ENCODE assay signal across 8 cellular contexts in genomic region chr6:7106215-7106751, GRCh38. TPM values are rescaled to one million over a fixed set of nuclear protein-coding genes. Genes with fewer than 3 reads are reported as not detected.
DNase-seq lines count a peak whose midpoint lies in the region; ATAC-seq and TF ChIP-seq lines count a peak whose summit lies in the region.

No MANE protein-coding gene starts in this region.

- H4K8ac ChIP-seq in mesenchymal stem cell (ENCODE audit: low read length), result peak overlapping the region; percentile 49

- no peaks in the 10 kb centered on the region for H3K36me3 Mint-ChIP-seq in HFFc6 (ENCODE audit: low read depth)

- peak overlapping the region; percentile 80 for H3K9ac ChIP-seq in mesenchymal stem cell (ENCODE audit: low read length)

- H3K27ac ChIP-seq in 22Rv1, result 0 out of 2 replicates have a peak overlapping the region, but pooled peaks have one; percentile 25
- no peak overlapping the region for H3K27ac ChIP-seq in mesenchymal stem cell (ENCODE audit: low read length, poor library complexity, severe bottlenecking)

- H3K27ac Mint-ChIP-seq in HFFc6, result peak overlapping the region; percentile 96

- H3K4ac ChIP-seq in mesenchymal stem cell (ENCODE audit: low read depth in 1 of 2, low read length in 2 of 2), result peak overlapping the region; percentile 16 to 98

- H3K36me3 ChIP-seq in mesenchymal stem cell (ENCODE audit: control insufficient read depth in 1 of 2, insufficient read depth in 2 of 2, low read depth in 1 of 2, low read length in 2 of 2), result no peaks in the 10 kb centered on the region

- H2BK12ac ChIP-seq in mesenchymal stem cell (ENCODE audit: low read length in 2 of 2), result peak overlapping the region; percentile 46 to 89

- H3K27me3 Mint-ChIP-seq in HFFc6 (ENCODE audit: insufficient read depth), result no peaks in the 10 kb centered on the region; the same call in 1 of the 2 replicates

- H2AK5ac ChIP-seq in mesenchymal stem cell (ENCODE audit: low read length, severe bottlenecking), result no peak overlapping the region

- no peak overlapping the region for H3K14ac ChIP-seq in mesenchymal stem cell (ENCODE audit: low read length in 2 of 2)

- WGBS in mesenchymal stem cell, result 12% methylated on average over 8 of the region's 10 CpGs

- H3K4me1 Mint-ChIP-seq in HFFc6 (ENCODE audit: low read depth), result peaks cover 30% of the 10 kb centered on the region

- H3K4me1 ChIP-seq in mesenchymal stem cell (ENCODE audit: control insufficient read depth, insufficient read depth, low read depth, low read length), result peaks cover 5% of the 10 kb centered on the region

- no peaks in the 10 kb centered on the region for H3K79me1 ChIP-seq in mesenchymal stem cell (replicated peaks; ENCODE audit: low read length, poor library complexity, severe bottlenecking)

- DNase-seq in HFFc6 (no peak), amniotic epithelial cell (ENCODE audit: low read depth) (peak; percentile 75), mesenchymal stem cell (peak; percentile 89), retina (no peak), NCI-H69 (lab: John Stamatoyannopoulos, UW) (no peak), NCI-H1930 (lab: John Stamatoyannopoulos, UW) (no peak)

- no peaks in the 10 kb centered on the region for H3K9me3 Mint-ChIP-seq in HFFc6

- H2BK5ac ChIP-seq in mesenchymal stem cell (ENCODE audit: low read depth, low read length, poor library complexity, severe bottlenecking), result no peak overlapping the region

- no peak overlapping the region for H4K91ac ChIP-seq in mesenchymal stem cell (ENCODE audit: low read length)

- peak overlapping the region in 1 of 2 experiments; percentile 34 for H3K23ac ChIP-seq in mesenchymal stem cell (ENCODE audit: low read length in 2 of 2)

- H3K27me3 ChIP-seq in mesenchymal stem cell (ENCODE audit: control insufficient read depth in 1 of 2, insufficient read depth in 1 of 2, low read length in 2 of 2), result no peaks in the 10 kb centered on the region

- H3K9me3 ChIP-seq in mesenchymal stem cell (ENCODE audit: control insufficient read depth, low read length), result no peaks in the 10 kb centered on the region

- peak overlapping the region; percentile 29 for H2BK120ac ChIP-seq in mesenchymal stem cell (ENCODE audit: low read depth, low read length)

- peak overlapping the region; percentile 15 for H2AFZ ChIP-seq in mesenchymal stem cell (ENCODE audit: low read depth, low read length)

- ATAC-seq in GM18520 (IDR thresholded peaks at IDR 0.05; ENCODE audit: unreplicated experiment), result no peak

- no peak for TF ChIP-seq CTCF in 22Rv1 (IDR thresholded peaks at IDR 0.05)
- TF ChIP-seq CTCF in HFFc6 (IDR thresholded peaks at IDR 0.05), result no peak

- H3K18ac ChIP-seq in mesenchymal stem cell (ENCODE audit: low read depth in 1 of 2, low read length in 2 of 2), result peak overlapping the region; percentile 35 to 92

- no peak overlapping the region for H2BK15ac ChIP-seq in mesenchymal stem cell (ENCODE audit: low read depth, poor library complexity, severe bottlenecking)

- peak overlapping the region in 1 of 2 experiments; percentile 98 for H3K4me3 ChIP-seq in mesenchymal stem cell (ENCODE audit: insufficient read depth in 1 of 2, low read depth in 1 of 2, low read length in 2 of 2)

- H3K4me2 ChIP-seq in mesenchymal stem cell (ENCODE audit: low read length, poor library complexity, severe bottlenecking), result no peak overlapping the region

- peak overlapping the region; percentile 87 for H3K4me3 Mint-ChIP-seq in HFFc6

RNA-seq across cellular contexts. Expression of gene RREB1, which starts 1.5 kb away (rescaled TPM):
- 10 to 100 TPM; 17.5 to 23.5 (median 20.1) TPM for total RNA-seq in HFFc6 (2021; fragmentation: NEBNext Ultra II Directional; extraction: Animal tissue kit (Norgen Biotek cat#: 25700))
- polyA plus RNA-seq in mesenchymal stem cell (2013, experiment 1 of 2), result 12.3 TPM
- polyA plus RNA-seq in mesenchymal stem cell (2013, experiment 2 of 2), result 11.2 TPM

Comparison
In these comparisons a context has a peak if more than half of its experiments do, and no peak if none do; other contexts are left out.
1. DNase-seq: peak in amniotic epithelial cell (single experiment) and mesenchymal stem cell (single experiment); none in HFFc6 (single experiment), retina (single experiment), NCI-H69 (single experiment) and NCI-H1930 (0 of 2).